ENCODE assay signal across 2 cellular contexts in genomic region chr5:14273207-14273767, GRCh38.
TF ChIP-seq lines count a peak whose summit lies in the region.

No MANE protein-coding gene starts in this region.

TF ChIP-seq in HEK293, 187 proteins besides CTCF, POLR2A, EP300 and RAD21 (continued from another document and continues in another):
- TF ChIP-seq, protein P1, sequence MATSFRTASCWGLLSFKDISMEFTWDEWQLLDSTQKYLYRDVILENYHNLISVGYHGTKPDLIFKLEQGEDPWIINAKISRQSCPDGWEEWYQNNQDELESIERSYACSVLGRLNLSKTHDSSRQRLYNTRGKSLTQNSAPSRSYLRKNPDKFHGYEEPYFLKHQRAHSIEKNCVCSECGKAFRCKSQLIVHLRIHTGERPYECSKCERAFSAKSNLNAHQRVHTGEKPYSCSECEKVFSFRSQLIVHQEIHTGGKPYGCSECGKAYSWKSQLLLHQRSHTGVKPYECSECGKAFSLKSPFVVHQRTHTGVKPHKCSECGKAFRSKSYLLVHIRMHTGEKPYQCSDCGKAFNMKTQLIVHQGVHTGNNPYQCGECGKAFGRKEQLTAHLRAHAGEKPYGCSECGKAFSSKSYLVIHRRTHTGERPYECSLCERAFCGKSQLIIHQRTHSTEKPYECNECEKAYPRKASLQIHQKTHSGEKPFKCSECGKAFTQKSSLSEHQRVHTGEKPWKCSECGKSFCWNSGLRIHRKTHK (tag by site-specific recombination; IDR thresholded peaks at IDR 0.05), result no peak
- TF ChIP-seq ZIC2 (tag by site-specific recombination; IDR thresholded peaks at IDR 0.05) (no peak), ZNF473 (tag by site-specific recombination; IDR thresholded peaks at IDR 0.05) (no peak), ZNF580 (tag by site-specific recombination; IDR thresholded peaks at IDR 0.05) (no peak), ZNF654 (tag by site-specific recombination; IDR thresholded peaks at IDR 0.05; ENCODE audit: low read depth) (no peak), ZSCAN30 (tag by site-specific recombination; IDR thresholded peaks at IDR 0.05) (peak; percentile 53; the same call in 1 of the 2 replicates), SALL2 (tag by site-specific recombination; IDR thresholded peaks at IDR 0.05; ENCODE audit: borderline replicate concordance) (no peak), YY2 (tag by site-specific recombination; IDR thresholded peaks at IDR 0.05) (no peak), ZNF140 (tag by site-specific recombination; IDR thresholded peaks at IDR 0.05) (no peak), ZNF19 (tag by site-specific recombination; IDR thresholded peaks at IDR 0.05; ENCODE audit: low read depth) (no peak), ZNF571 (tag by site-specific recombination; IDR thresholded peaks at IDR 0.05) (no peak), ZNF302 (tag by site-specific recombination; IDR thresholded peaks at IDR 0.05; ENCODE audit: low read depth) (no peak), ZNF677 (tag by site-specific recombination; IDR thresholded peaks at IDR 0.05) (no peak), SP3 (tag by site-specific recombination; IDR thresholded peaks at IDR 0.05) (no peak), ZNF530 (tag by site-specific recombination; IDR thresholded peaks at IDR 0.05; ENCODE audit: low read depth) (no peak), WT1 (tag by site-specific recombination; IDR thresholded peaks at IDR 0.05) (peak; percentile 61), TRIM28 (IDR thresholded peaks at IDR 0.05; ENCODE audit: borderline replicate concordance, low read length) (no peak), KLF7 (tag by site-specific recombination; IDR thresholded peaks at IDR 0.05; ENCODE audit: borderline replicate concordance) (no peak), ZNF510 (tag by site-specific recombination; IDR thresholded peaks at IDR 0.05; ENCODE audit: insufficient replicate concordance) (no peak), ZNF596 (tag by site-specific recombination; IDR thresholded peaks at IDR 0.05) (no peak), KLF1 (tag by site-specific recombination; IDR thresholded peaks at IDR 0.05) (peak; percentile 72), RBAK (tag by site-specific recombination; IDR thresholded peaks at IDR 0.05) (no peak), ZNF514 (tag by site-specific recombination; IDR thresholded peaks at IDR 0.05) (no peak), ZNF18 (tag by site-specific recombination; IDR thresholded peaks at IDR 0.05) (no peak), SP7 (tag by site-specific recombination; IDR thresholded peaks at IDR 0.05) (peak; percentile 55), ZNF362 (tag by site-specific recombination; IDR thresholded peaks at IDR 0.05) (no peak), ZBTB8A (tag by site-specific recombination; IDR thresholded peaks at IDR 0.05) (0 out of 2 replicates have a peak, but pooled peaks have one; percentile 15)
- TF ChIP-seq, protein P2, sequence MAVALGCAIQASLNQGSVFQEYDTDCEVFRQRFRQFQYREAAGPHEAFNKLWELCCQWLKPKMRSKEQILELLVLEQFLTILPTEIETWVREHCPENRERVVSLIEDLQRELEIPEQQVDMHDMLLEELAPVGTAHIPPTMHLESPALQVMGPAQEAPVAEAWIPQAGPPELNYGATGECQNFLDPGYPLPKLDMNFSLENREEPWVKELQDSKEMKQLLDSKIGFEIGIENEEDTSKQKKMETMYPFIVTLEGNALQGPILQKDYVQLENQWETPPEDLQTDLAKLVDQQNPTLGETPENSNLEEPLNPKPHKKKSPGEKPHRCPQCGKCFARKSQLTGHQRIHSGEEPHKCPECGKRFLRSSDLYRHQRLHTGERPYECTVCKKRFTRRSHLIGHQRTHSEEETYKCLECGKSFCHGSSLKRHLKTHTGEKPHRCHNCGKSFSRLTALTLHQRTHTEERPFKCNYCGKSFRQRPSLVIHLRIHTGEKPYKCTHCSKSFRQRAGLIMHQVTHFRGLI (tag by site-specific recombination; IDR thresholded peaks at IDR 0.05), result no peak

TF ChIP-seq in GM12878, 131 proteins besides CTCF, POLR2A, EP300 and RAD21:
- TF ChIP-seq PRDM15 (CRISPR knock-in tag; IDR thresholded peaks at IDR 0.05) (no peak), EGR1 (IDR thresholded peaks at IDR 0.05; ENCODE audit: borderline replicate concordance in 1 of 2, low read depth in 2 of 2, low read length in 2 of 2) (no peak), SRF (IDR thresholded peaks at IDR 0.05; ENCODE audit: low read depth in 2 of 2, low read length in 2 of 2) (no peak), HSF1 (IDR thresholded peaks at IDR 0.05; ENCODE audit: low read depth, low read length) (no peak), LARP7 (IDR thresholded peaks at IDR 0.05) (no peak), ZNF274 (IDR thresholded peaks at IDR 0.05; ENCODE audit: insufficient read depth, insufficient read length) (no peak), SP1 (IDR thresholded peaks at IDR 0.05; ENCODE audit: low read depth, low read length) (no peak), CBX3 (IDR thresholded peaks at IDR 0.05; ENCODE audit: borderline replicate concordance, low read depth) (no peak), PML (IDR thresholded peaks at IDR 0.05; ENCODE audit: low read length) (no peak), SMAD5 (IDR thresholded peaks at IDR 0.05; ENCODE audit: low read depth) (no peak)
- TF ChIP-seq, protein P3, sequence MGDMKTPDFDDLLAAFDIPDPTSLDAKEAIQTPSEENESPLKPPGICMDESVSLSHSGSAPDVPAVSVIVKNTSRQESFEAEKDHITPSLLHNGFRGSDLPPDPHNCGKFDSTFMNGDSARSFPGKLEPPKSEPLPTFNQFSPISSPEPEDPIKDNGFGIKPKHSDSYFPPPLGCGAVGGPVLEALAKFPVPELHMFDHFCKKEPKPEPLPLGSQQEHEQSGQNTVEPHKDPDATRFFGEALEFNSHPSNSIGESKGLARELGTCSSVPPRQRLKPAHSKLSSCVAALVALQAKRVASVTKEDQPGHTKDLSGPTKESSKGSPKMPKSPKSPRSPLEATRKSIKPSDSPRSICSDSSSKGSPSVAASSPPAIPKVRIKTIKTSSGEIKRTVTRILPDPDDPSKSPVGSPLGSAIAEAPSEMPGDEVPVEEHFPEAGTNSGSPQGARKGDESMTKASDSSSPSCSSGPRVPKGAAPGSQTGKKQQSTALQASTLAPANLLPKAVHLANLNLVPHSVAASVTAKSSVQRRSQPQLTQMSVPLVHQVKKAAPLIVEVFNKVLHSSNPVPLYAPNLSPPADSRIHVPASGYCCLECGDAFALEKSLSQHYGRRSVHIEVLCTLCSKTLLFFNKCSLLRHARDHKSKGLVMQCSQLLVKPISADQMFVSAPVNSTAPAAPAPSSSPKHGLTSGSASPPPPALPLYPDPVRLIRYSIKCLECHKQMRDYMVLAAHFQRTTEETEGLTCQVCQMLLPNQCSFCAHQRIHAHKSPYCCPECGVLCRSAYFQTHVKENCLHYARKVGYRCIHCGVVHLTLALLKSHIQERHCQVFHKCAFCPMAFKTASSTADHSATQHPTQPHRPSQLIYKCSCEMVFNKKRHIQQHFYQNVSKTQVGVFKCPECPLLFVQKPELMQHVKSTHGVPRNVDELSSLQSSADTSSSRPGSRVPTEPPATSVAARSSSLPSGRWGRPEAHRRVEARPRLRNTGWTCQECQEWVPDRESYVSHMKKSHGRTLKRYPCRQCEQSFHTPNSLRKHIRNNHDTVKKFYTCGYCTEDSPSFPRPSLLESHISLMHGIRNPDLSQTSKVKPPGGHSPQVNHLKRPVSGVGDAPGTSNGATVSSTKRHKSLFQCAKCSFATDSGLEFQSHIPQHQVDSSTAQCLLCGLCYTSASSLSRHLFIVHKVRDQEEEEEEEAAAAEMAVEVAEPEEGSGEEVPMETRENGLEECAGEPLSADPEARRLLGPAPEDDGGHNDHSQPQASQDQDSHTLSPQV (IDR thresholded peaks at IDR 0.05), result no peak
